8 cellular contexts compared by ENCODE assay signal in genomic region chr18:63365909-63366269, GRCh38. TPM values are rescaled to one million over a fixed set of nuclear protein-coding genes. Genes with fewer than 3 reads are reported as not detected.
DNase-seq lines count a peak whose midpoint lies in the region; ATAC-seq, FAIRE-seq and TF ChIP-seq lines count a peak whose summit lies in the region.

No MANE protein-coding gene starts in this region.

- DNase-seq in SIG-M5 treated with dmso at 0.1 percent for 504 hours (lab: John Stamatoyannopoulos, UW; ENCODE audit: unreplicated experiment) (peak; percentile 31), SIG-M5 (lab: John Stamatoyannopoulos, UW) (no peak), bronchial epithelial cell (ENCODE audit: low read depth) (no peak), aorta (no peak), NCI-H1930 (lab: John Stamatoyannopoulos, UW) (no peak), KBM-7 (no peak)

- no peaks in the 10 kb centered on the region for H3F3A ChIP-seq in Loucy (ENCODE audit: low read depth)

- H3K4me2 ChIP-seq in Loucy (ENCODE audit: low read depth, low read length, poor library complexity, severe bottlenecking) = peak overlapping the region; percentile 99

- 0% methylated on average over 9 of the region's 14 CpGs for WGBS in mesodermal cell (ENCODE audit: insufficient coverage in 2 of 2), 2 experiments
- WGBS in aorta, 2 donors = 1% methylated on average over 14 of the region's 14 CpGs

- H3K9me2 ChIP-seq in Loucy (replicated peaks; ENCODE audit: low read depth, low read length) = no peaks in the 10 kb centered on the region

- H3K27ac ChIP-seq in mesodermal cell (ENCODE audit: low read depth, low read length, severe bottlenecking) (peak overlapping the region; percentile 95), aorta (ENCODE audit: low read depth in 1 of 2, low read length in 2 of 2) (peak overlapping the region in 1 of 2 donors; percentile 92)

- H3K36me3 ChIP-seq in Loucy (ENCODE audit: insufficient read depth, low read length) (peaks cover 6% of the 10 kb centered on the region; the same call in 1 of the 2 replicates), bronchial epithelial cell (ENCODE audit: control insufficient read depth, insufficient read depth, low read length) (peaks cover 5% of the 10 kb centered on the region), mesodermal cell (ENCODE audit: control insufficient read depth, insufficient read depth, low read length) (peaks cover 28% of the 10 kb centered on the region), aorta (ENCODE audit: control insufficient read depth in 1 of 2, insufficient read depth in 2 of 2, low read length in 1 of 2) (no peaks in the 10 kb centered on the region)

- in situ Hi-C loops in KBM-7 (cut with MboI; ENCODE audit: low pct_unique_long_range_greater_than_20kb, low sequenced_read_pairs) = no loop called here

- FAIRE-seq in bronchial epithelial cell (lab: Jason Lieb, UNC) = no peak

- H3K4me1 ChIP-seq in Loucy (ENCODE audit: insufficient read depth, low read length, poor library complexity, severe bottlenecking) = peaks cover 24% of the 10 kb centered on the region
- no peaks in the 10 kb centered on the region for H3K4me1 ChIP-seq in mesodermal cell (ENCODE audit: control insufficient read depth, insufficient read depth, low read length, poor library complexity, severe bottlenecking)
- H3K4me1 ChIP-seq in aorta (ENCODE audit: control insufficient read depth in 1 of 2, insufficient read depth in 2 of 2, low read length in 2 of 2) = no peaks in the 10 kb centered on the region

- H3K27me3 ChIP-seq in Loucy (ENCODE audit: insufficient read depth, low read length, poor library complexity, severe bottlenecking) = no peaks in the 10 kb centered on the region
- H3K27me3 ChIP-seq in bronchial epithelial cell (ENCODE audit: control insufficient read depth, insufficient read depth, low read length) = no peaks in the 10 kb centered on the region
- no peaks in the 10 kb centered on the region for H3K27me3 ChIP-seq in aorta (ENCODE audit: control insufficient read depth in 1 of 2, insufficient read depth in 2 of 2, low read length in 1 of 2)

- intact Hi-C loops in aorta (cut with DNase I) = loop anchor here in 1 of 2 donors (2.0 kb wide), 1 partner anchor 45 kb away; no protein-coding TSS in a partner anchor

- TF ChIP-seq CTCF in Loucy (conservative IDR thresholded peaks at IDR 0.05; ENCODE audit: low read length) (no peak), bronchial epithelial cell (IDR thresholded peaks at IDR 0.05; ENCODE audit: insufficient read depth, low read length, severe bottlenecking) (no peak)

- peak overlapping the region; percentile 84 for H3K4me3 ChIP-seq in Loucy (ENCODE audit: low read length, poor library complexity, severe bottlenecking)
- peak overlapping the region; percentile 90 for H3K4me3 ChIP-seq in bronchial epithelial cell (ENCODE audit: low read depth, low read length)
- peak overlapping the region; percentile 93 for H3K4me3 ChIP-seq in mesodermal cell (ENCODE audit: extremely low read depth, insufficient read depth, low read length, poor library complexity, severe bottlenecking)
- peak overlapping the region; percentile 85 to 87 for H3K4me3 ChIP-seq in aorta (ENCODE audit: low read length in 2 of 2)

- peak overlapping the region; percentile 73 for H3K9ac ChIP-seq in Loucy (ENCODE audit: low read depth, low read length, poor library complexity, severe bottlenecking)

- peaks cover 21% of the 10 kb centered on the region; the same call in 1 of the 2 replicates for H3K79me2 ChIP-seq in Loucy (ENCODE audit: insufficient read depth, low read length)

- no peak for ATAC-seq in aorta (ENCODE audit: low FRiP score)

- peaks cover 25% of the 10 kb centered on the region for H4K20me1 ChIP-seq in Loucy (ENCODE audit: insufficient read depth, low read length, poor library complexity, severe bottlenecking)

- H3K9me3 ChIP-seq in Loucy (ENCODE audit: insufficient read depth, low read depth, low read length) (no peaks in the 10 kb centered on the region), mesodermal cell (ENCODE audit: control insufficient read depth, low read length) (peaks cover 7% of the 10 kb centered on the region), aorta (ENCODE audit: control insufficient read depth, low read length) (no peaks in the 10 kb centered on the region)

- peak overlapping the region; percentile 59 for H2AFZ ChIP-seq in Loucy (ENCODE audit: low read length)

RNA-seq across cellular contexts. Expression of gene KDSR, which starts 1.1 kb away (rescaled TPM):
- total RNA-seq in bronchial epithelial cell (18.4 and 40.5 TPM in 2 replicates), aorta (10 to 100 TPM; 74.3 to 91.0 TPM)
- 45.3 TPM for polyA plus RNA-seq in mesodermal cell (2013, experiment 1 of 2)
- polyA plus RNA-seq in mesodermal cell (2013, experiment 2 of 2) = 35.5 TPM
- 10 to 100 TPM; 24.4 to 26.6 TPM for polyA plus RNA-seq in aorta

RNA-seq across cellular contexts. Expression of gene BCL2, which starts 46.3 kb away (rescaled TPM):
- total RNA-seq in bronchial epithelial cell = 1.5 and 2.4 TPM in 2 replicates
- 3.8 TPM for polyA plus RNA-seq in mesodermal cell (2013, experiment 1 of 2)
- 2.5 TPM for polyA plus RNA-seq in mesodermal cell (2013, experiment 2 of 2)
- 10 to 100 TPM; 23.7 to 25.4 TPM for total RNA-seq in aorta
- 1 to 10 TPM; 2.6 to 4.3 TPM for polyA plus RNA-seq in aorta

RNA-seq across cellular contexts. Expression of gene VPS4B, which starts 56.4 kb away (rescaled TPM):
- 120 and 167 TPM in 2 replicates for total RNA-seq in bronchial epithelial cell
- 25.6 TPM for polyA plus RNA-seq in mesodermal cell (2013, experiment 1 of 2)
- 26.7 TPM for polyA plus RNA-seq in mesodermal cell (2013, experiment 2 of 2)
- total RNA-seq in aorta = 10 to 100 TPM; 53.5 to 58.3 TPM
- polyA plus RNA-seq in aorta = 10 to 100 TPM; 22.3 to 26.2 TPM
